In the genomic region with DNA sequence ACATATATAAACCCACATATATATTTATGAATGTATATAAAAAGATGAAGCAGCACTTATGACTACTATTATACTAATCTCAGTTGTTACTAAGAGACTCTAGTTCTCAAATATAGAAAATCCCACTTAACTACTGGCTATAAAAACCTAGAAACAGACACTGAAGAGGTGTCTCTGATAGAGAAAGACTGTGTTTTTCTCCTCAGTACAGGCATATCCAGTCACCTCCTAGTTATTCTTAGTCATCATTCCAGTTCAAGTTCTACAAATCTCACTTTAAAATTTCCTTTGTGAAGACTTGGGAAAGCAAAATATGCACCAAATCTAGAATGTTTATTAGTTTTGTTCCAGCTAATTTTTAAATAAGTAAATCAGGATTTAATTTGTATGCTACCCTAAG, we compare ENCODE assay signal across 19 cellular contexts.
"Had no signal": no experiment of that assay in that cellular context is flagged by ENCODE, and none has a peak within 500 bp of the region (broad histone marks: within the 10 kb centered on the region; RNA-seq: fewer than 3 reads in every experiment).

No MANE protein-coding gene starts in this region.

- H3K9me3 Mint-ChIP-seq: activated naive CD4-positive, alpha-beta T cell treated with anti-CD3 and anti-CD28 coated beads, Interleukin-2, amount 50 U/mL, for 72 hours; neural crest cell; stimulated activated naive CD8-positive, alpha-beta T cell treated with anti-CD3 and anti-CD28 coated beads, Interleukin-15, Interleukin-2, amounts not matched to agents 100 ng/mL and 50 ng/mL, for 24 hours had no signal

- H3K27me3 ChIP-seq: colonic mucosa, tibial nerve had no signal

- H3K4me3 ChIP-seq: colonic mucosa, tibial nerve had no signal

- H3K4me1 ChIP-seq: colonic mucosa had no signal

- H3K4me3 Mint-ChIP-seq: neural crest cell; stimulated activated naive CD8-positive, alpha-beta T cell treated with anti-CD3 and anti-CD28 coated beads, Interleukin-15, Interleukin-2, amounts not matched to agents 100 ng/mL and 50 ng/mL, for 24 hours had no signal

- H3K27ac ChIP-seq: colonic mucosa, tibial nerve had no signal

- H3K27ac Mint-ChIP-seq: activated naive CD4-positive, alpha-beta T cell treated with anti-CD3 and anti-CD28 coated beads, Interleukin-2, amount 50 U/mL, for 72 hours; stimulated activated naive CD8-positive, alpha-beta T cell treated with anti-CD3 and anti-CD28 coated beads, Interleukin-15, Interleukin-2, amounts not matched to agents 100 ng/mL and 50 ng/mL, for 24 hours had no signal

- H3K36me3 ChIP-seq: colonic mucosa had no signal

- DNase-seq: activated CD4-positive, alpha-beta T cell treated with anti-CD3 and anti-CD28 coated beads, Interleukin-2, amount 50 U/mL, for 1 hour; activated CD4-positive, CD25-positive, alpha-beta regulatory T cell treated with anti-CD3 and anti-CD28 coated beads, Interleukin-2, amount 50 U/mL, for 72 hours; activated CD8-positive, alpha-beta memory T cell treated with anti-CD3 and anti-CD28 coated beads for 24 hours; activated CD8-positive, alpha-beta memory T cell treated with anti-CD3 and anti-CD28 coated beads, Interleukin-2, amount 50 U/mL, for 48 hours; activated gamma-delta T cell treated with Interleukin-2 at 50 U/mL for 16 hours; activated T-cell treated with anti-CD3 and anti-CD28 coated beads, Interleukin-2, amount 50 U/mL, for 48 hours; amygdala; caudate nucleus; colonic mucosa; hypothalamus; left ventricle myocardium superior; retina; stimulated activated CD4-positive, alpha-beta T cell treated with anti-CD3 and anti-CD28 coated beads, Interleukin-12 subunit alpha, Interleukin-12 subunit beta, amount 100 ng/mL, for 4 hours; stimulated activated CD4-positive, alpha-beta T cell treated with anti-CD3 and anti-CD28 coated beads, Interleukin-1b, Interleukin-23, amount 100 ng/mL, for 48 hours; stimulated activated CD8-positive, alpha-beta memory T cell treated with anti-CD3 and anti-CD28 coated beads, Interleukin-4, amount 100 ng/mL, for 48 hours had no signal

- H3K27me3 Mint-ChIP-seq: stimulated activated naive CD8-positive, alpha-beta T cell treated with anti-CD3 and anti-CD28 coated beads, Interleukin-15, Interleukin-2, amounts not matched to agents 100 ng/mL and 50 ng/mL, for 24 hours had no signal

- H3K9me3 ChIP-seq: colonic mucosa, tibial nerve had no signal
